25 cellular contexts compared by ENCODE assay signal in the genomic region with DNA sequence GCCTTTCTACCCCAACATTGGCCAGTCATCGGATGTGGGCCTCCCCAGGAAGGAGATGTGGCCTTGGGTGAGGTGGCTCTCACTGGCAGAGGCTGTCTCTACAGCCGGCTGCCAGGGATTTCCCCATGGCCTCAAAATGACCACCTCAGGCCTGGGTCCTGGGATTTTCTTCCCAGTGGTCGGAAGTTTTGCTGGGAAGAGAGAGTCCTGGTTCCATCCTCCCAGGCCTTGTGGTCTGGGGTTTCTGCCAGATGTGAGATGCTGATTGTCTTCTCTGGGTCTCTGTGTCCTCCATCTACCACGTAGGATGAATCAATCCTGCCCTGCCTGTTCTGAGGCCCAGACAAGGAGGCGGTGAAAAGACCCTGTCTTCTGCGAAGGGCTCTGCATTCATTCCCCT. TPM values are rescaled to one million over a fixed set of nuclear protein-coding genes. Genes with fewer than 3 reads are reported as not detected.
DNase-seq lines count a peak whose midpoint lies in the region; ATAC-seq and TF ChIP-seq lines count a peak whose summit lies in the region.
"Had no signal": no experiment of that assay in that cellular context is flagged by ENCODE, and none has a peak within 500 bp of the region (broad histone marks: within the 10 kb centered on the region; RNA-seq: fewer than 3 reads in every experiment).

No MANE protein-coding gene starts in this region.

- H3K36me3 ChIP-seq in osteoblast (ENCODE audit: insufficient read depth, low read length): peaks cover 70% of the 10 kb centered on the region
- H3K36me3 ChIP-seq: adrenal gland, gastrocnemius medialis, MG63 had no signal

- H2AFZ ChIP-seq in osteoblast (ENCODE audit: low read length): no peak overlapping the region

- CTCF ChIA-PET in RWPE1 (lab: Yijun Ruan, JAX): no interaction called here

- ATAC-seq in GM21737 (IDR thresholded peaks at IDR 0.05; ENCODE audit: unreplicated experiment): no peak
- no peak for ATAC-seq in omental fat pad (ENCODE audit: low FRiP score)
- ATAC-seq: gastrocnemius medialis, SK-N-SH treated with all-trans-retinoic acid at 6 μM for 48 hours had no signal

- H3K4me3 ChIP-seq in AG10803 (ENCODE audit: low read length) (no peak overlapping the region), osteoblast (ENCODE audit: insufficient read depth, low read length) (no peak overlapping the region)
- H3K4me3 ChIP-seq: adrenal gland, BLaER1, dorsolateral prefrontal cortex, gastrocnemius medialis, lung, MG63 had no signal

- no peaks in the 10 kb centered on the region for H3K4me1 ChIP-seq in osteoblast (ENCODE audit: insufficient read depth, low read length)
- H3K4me1 ChIP-seq: adrenal gland, BLaER1, gastrocnemius medialis had no signal

- H4K20me1 ChIP-seq in osteoblast (ENCODE audit: insufficient read depth, low read length): peaks cover 3% of the 10 kb centered on the region
- H4K20me1 ChIP-seq: BLaER1 had no signal

- H3K79me2 ChIP-seq in osteoblast (ENCODE audit: insufficient read depth, low read length): no peaks in the 10 kb centered on the region

- H3K4me2 ChIP-seq in osteoblast (ENCODE audit: insufficient read depth, low read length): no peak overlapping the region
- H3K4me2 ChIP-seq: BLaER1 had no signal

- no peaks in the 10 kb centered on the region for H3K9me3 ChIP-seq in osteoblast (ENCODE audit: low read depth, low read length)
- H3K9me3 ChIP-seq: adrenal gland, BLaER1, gastrocnemius medialis, MG63 had no signal

- no peaks in the 10 kb centered on the region for H3K27me3 ChIP-seq in osteoblast (ENCODE audit: insufficient read depth, low read length)
- H3K27me3 ChIP-seq: adrenal gland, BLaER1, dorsolateral prefrontal cortex, gastrocnemius medialis, MG63 had no signal

- POLR2A ChIA-PET in RWPE1 (lab: Yijun Ruan, JAX; ENCODE audit: low non-redundant PET): no interaction called here

- no peak for TF ChIP-seq CTCF in AG10803 (conservative IDR thresholded peaks at IDR 0.05; ENCODE audit: low read length)
- TF ChIP-seq CTCF in RWPE1 (conservative IDR thresholded peaks at IDR 0.05; ENCODE audit: low read depth): no peak
- no peak for TF ChIP-seq CTCF in osteoblast (IDR thresholded peaks at IDR 0.05; ENCODE audit: extremely low read depth, low read depth, low read length)
- TF ChIP-seq CTCF in omental fat pad (IDR thresholded peaks at IDR 0.05): no peak

- peak; percentile 20 for DNase-seq in AG10803 (ENCODE audit: low read depth)
- no peak for DNase-seq in RWPE1 (ENCODE audit: low spot score)
- DNase-seq in fibroblast of peridontal ligament (ENCODE audit: extremely low read depth): peak; percentile 68
- DNase-seq in osteoblast (ENCODE audit: insufficient read length, low spot score, missing footprints): no peak
- no peak for DNase-seq in NCI-H1930 (lab: John Stamatoyannopoulos, UW)
- no peak for DNase-seq in ACHN
- no peak for DNase-seq in omental fat pad (ENCODE audit: low spot score)
- DNase-seq: activated CD4-positive, alpha-beta T cell treated with anti-CD3 and anti-CD28 coated beads, Interleukin-2, amount 50 U/mL, for 48 hours; activated CD8-positive, alpha-beta memory T cell treated with anti-CD3 and anti-CD28 coated beads, Interleukin-2, amount 50 U/mL, for 48 hours; activated effector memory CD4-positive, alpha-beta T cell treated with Interleukin-2 at 50 U/mL for 16 hours; adrenal gland; central memory CD4-positive, alpha-beta T cell; DND-41; gastrocnemius medialis; H7; MG63; NCI-H1417 treated with DMSO at 0.1 percent for 48 hours; NCI-H2171 treated with DMSO at 0.1 percent for 48 hours; NCI-H526; trophoblast cell had no signal

- H3K27ac ChIP-seq in RWPE1 (peak overlapping the region; percentile 34; the same call in 1 of the 2 replicates), osteoblast (ENCODE audit: low read depth, low read length) (peak overlapping the region; percentile 20)
- H3K27ac ChIP-seq: adrenal gland, dorsolateral prefrontal cortex, gastrocnemius medialis had no signal

- in situ Hi-C loops in ACHN (cut with HindIII; ENCODE audit: low pct_ligation_motif_present, low pct_unique_long_range_greater_than_20kb, low sequenced_read_pairs): no loop called here

RNA-seq across cellular contexts. Expression of a gene that starts 47.1 kb away (rescaled TPM):
- total RNA-seq in osteoblast (33.0 and 41.3 TPM in 2 replicates), omental fat pad (10 to 100 TPM; 26.1 to 88.3 (median 28.8) TPM)

RNA-seq across cellular contexts. Expression of a gene that starts 50.9 kb away (rescaled TPM):
- 10.6 and 10.9 TPM in 2 replicates for total RNA-seq in osteoblast
- total RNA-seq in omental fat pad: 10 to 100 TPM; 13.8 to 21.3 (median 15.7) TPM

RNA-seq across cellular contexts. Expression of a gene that starts 51.3 kb away (rescaled TPM):
- 29.8 and 31.5 TPM in 2 replicates for total RNA-seq in osteoblast
- 10 to 100 TPM; 31.4 to 47.3 (median 42.2) TPM for total RNA-seq in omental fat pad

Comparison
In these comparisons a context has a peak if more than half of its experiments do, and no peak if none do; other contexts are left out.
1. DNase-seq: peak in AG10803 (single experiment) and fibroblast of peridontal ligament (single experiment); none in RWPE1 (single experiment), osteoblast (single experiment), NCI-H1930 (0 of 2), ACHN (single experiment) and omental fat pad (single experiment).